In the genomic region with DNA sequence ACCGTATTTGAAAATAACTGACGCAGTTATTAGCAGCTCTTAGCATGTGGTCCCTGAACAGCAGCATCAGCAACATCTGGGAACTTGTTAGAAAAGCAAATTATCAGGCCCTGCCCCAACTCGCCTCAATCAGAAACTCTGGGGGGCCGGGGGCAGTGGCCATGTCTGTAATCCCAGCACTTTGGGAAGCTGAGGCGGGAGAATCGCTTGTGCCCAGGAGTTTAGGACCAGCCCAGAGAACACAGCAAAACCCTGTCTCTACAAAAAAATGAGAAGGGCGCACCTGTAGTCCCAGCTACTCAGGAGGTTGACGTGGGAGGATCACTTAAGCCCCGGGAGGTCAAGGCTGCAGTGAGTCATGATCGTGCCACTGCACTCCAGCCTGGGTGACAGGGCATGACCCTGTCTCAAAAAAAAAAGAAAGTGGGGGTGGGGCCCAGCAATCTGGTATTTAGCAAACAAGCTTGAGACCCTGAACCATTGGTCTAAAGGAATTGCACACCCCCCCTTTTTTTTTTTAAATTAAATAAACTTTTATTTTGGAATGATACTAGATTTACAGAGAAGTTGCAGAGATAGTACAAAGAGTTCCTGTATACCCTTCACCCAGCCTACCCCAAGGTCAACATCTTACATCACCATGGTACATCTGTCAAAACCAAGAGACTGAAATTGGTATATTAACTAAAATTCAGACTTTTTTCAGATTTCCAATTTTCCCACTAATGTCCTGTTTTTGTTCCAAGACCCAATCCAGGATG, we compare ENCODE assay signal across 24 cellular contexts. TPM values are rescaled to one million over a fixed set of nuclear protein-coding genes. Genes with fewer than 3 reads are reported as not detected.
DNase-seq lines count a peak whose midpoint lies in the region; ATAC-seq and TF ChIP-seq lines count a peak whose summit lies in the region.
"Had no signal": no experiment of that assay in that cellular context is flagged by ENCODE, and none has a peak within 500 bp of the region (broad histone marks: within the 10 kb centered on the region; RNA-seq: fewer than 3 reads in every experiment).

No MANE protein-coding gene starts in this region.

- peaks cover 6% of the 10 kb centered on the region for H3K4me1 Mint-ChIP-seq in progenitor cell of endocrine pancreas (ENCODE audit: low read depth)
- H3K4me1 Mint-ChIP-seq in Caco-2 (ENCODE audit: low read depth, unreplicated experiment) = peaks cover under 1% of the 10 kb centered on the region

- WGBS in IMR-90 (ENCODE audit: extremely low coverage in 2 of 2, insufficient read length in 1 of 2), 2 experiments = no CpG with 5 or more reads among the region's 10 CpGs
- 51 to 61% (median 55%) methylated on average over 8 to 10 of the region's 10 CpGs for WGBS in adrenal gland, 4 donors

- H2BK5ac ChIP-seq in IMR-90 (ENCODE audit: low read depth, low read length, poor library complexity, severe bottlenecking) = no peak overlapping the region

- POLR2A ChIA-PET in IMR-90 (lab: Charles Lee; ENCODE audit: unreplicated experiment) (no interaction called here), Caco-2 (lab: Charles Lee) (no interaction called here)

- H2BK20ac ChIP-seq in IMR-90 (ENCODE audit: low read depth, low read length) = no peak overlapping the region

- H3K36me3 Mint-ChIP-seq in progenitor cell of endocrine pancreas (ENCODE audit: insufficient read depth) (peaks cover 18% of the 10 kb centered on the region), Caco-2 (ENCODE audit: insufficient read depth, unreplicated experiment) (peaks cover 41% of the 10 kb centered on the region)

- intact Hi-C loops in IMR-90 (cut with micrococcal nuclease) = loop anchor here (5.0 kb wide), 1 partner anchor 91 kb away; no protein-coding TSS in a partner anchor
- intact Hi-C loops in adrenal gland (cut with DNase I) = loop anchor here in 1 of 2 donors (5.0 kb wide), 1 partner anchor 84 kb away; no protein-coding TSS in a partner anchor
- intact Hi-C loops in Caco-2 (cut with micrococcal nuclease; ENCODE audit: unreplicated experiment) = loop anchor here (5.0 kb wide), 1 partner anchor 294 kb away; no protein-coding TSS in a partner anchor

- H3K27ac ChIP-seq in IMR-90 (ENCODE audit: insufficient read depth, low read length) = no peak overlapping the region
- H3K27ac ChIP-seq in adrenal gland = peak overlapping the region in 3 of 5 donors; percentile 40 to 78 (median 52)
- H3K27ac ChIP-seq: ascending aorta, cardiac muscle cell, coronary artery, GM23248, thyroid gland had no signal

- no peaks in the 10 kb centered on the region for H3K9me1 ChIP-seq in IMR-90 (ENCODE audit: insufficient read depth, low read length)

- no peak overlapping the region for H2BK120ac ChIP-seq in IMR-90 (ENCODE audit: low read depth, low read length)

- in situ Hi-C loops in IMR-90 (cut with MboI; ENCODE audit: low sequenced_read_pairs) = loop anchor here (5.0 kb wide), 1 partner anchor 84 kb away; no protein-coding TSS in a partner anchor

- no peaks in the 10 kb centered on the region for H3K4me1 ChIP-seq in IMR-90 (ENCODE audit: control insufficient read depth, insufficient read depth, low read length)
- peaks cover 23 to 28% of the 10 kb centered on the region in 2 donors for H3K4me1 ChIP-seq in adrenal gland (replicated peaks in 1 of 2)
- H3K4me1 ChIP-seq in Caco-2 = no peaks in the 10 kb centered on the region

- H2BK15ac ChIP-seq in IMR-90 (ENCODE audit: low read depth, low read length) = no peak overlapping the region

- H3K9ac ChIP-seq in IMR-90 (ENCODE audit: low read depth, low read length) = no peak overlapping the region
- H3K9ac ChIP-seq: GM23248 had no signal

- no peak overlapping the region for H3K23ac ChIP-seq in IMR-90 (ENCODE audit: low read depth, low read length)

- no peak overlapping the region for H2AK5ac ChIP-seq in IMR-90 (ENCODE audit: low read depth, low read length)

- CTCF ChIA-PET in IMR-90 (lab: Yijun Ruan, JAX) (interaction anchor here (0.5 to 2.0 kb wide), 12 partner anchors 21 to 445 kb away, joined by 3 to 7 read pairs (median 4); a partner anchor contains a TSS), Caco-2 (lab: Charles Lee) (interaction anchor here (0.6 to 3.2 kb wide), 22 partner anchors 9 to 234 kb away, joined by 3 to 46 read pairs (median 7); a partner anchor contains a TSS)

- H2AK9ac ChIP-seq in IMR-90 (replicated peaks; ENCODE audit: low read depth, low read length, poor library complexity) = no peak overlapping the region

- H3K4me2 ChIP-seq in IMR-90 (ENCODE audit: low read depth, low read length) = no peak overlapping the region

- H3K9me3 ChIP-seq in IMR-90 (ENCODE audit: control insufficient read depth, insufficient read depth, low read length) = no peaks in the 10 kb centered on the region
- H3K9me3 ChIP-seq in adrenal gland (replicated peaks in 1 of 3) = no peaks in the 10 kb centered on the region
- no peaks in the 10 kb centered on the region for H3K9me3 ChIP-seq in Caco-2
- H3K9me3 ChIP-seq: neutrophil, thyroid gland had no signal

- peak overlapping the region; percentile 59 for H3K27ac Mint-ChIP-seq in progenitor cell of endocrine pancreas
- H3K27ac Mint-ChIP-seq in Caco-2 (ENCODE audit: unreplicated experiment) = no peak overlapping the region
- H3K27ac Mint-ChIP-seq: activated naive CD8-positive, alpha-beta T cell; effector memory CD8-positive, alpha-beta T cell had no signal

- BruUV-seq in IMR-90 (replicated peaks; lab: Mats Ljungman, UMichigan) = no TSS peak
- BruUV-seq in Caco-2 (replicated peaks; lab: Mats Ljungman, UMichigan) = no TSS peak

- H3K4me3 Mint-ChIP-seq in progenitor cell of endocrine pancreas (ENCODE audit: low read depth) (no peak overlapping the region), Caco-2 (ENCODE audit: unreplicated experiment) (no peak overlapping the region)
- H3K4me3 Mint-ChIP-seq: activated naive CD8-positive, alpha-beta T cell; effector memory CD8-positive, alpha-beta T cell had no signal

- no peak overlapping the region for H4K8ac ChIP-seq in IMR-90 (ENCODE audit: low read depth in 2 of 2, low read length in 2 of 2)

- H4K5ac ChIP-seq in IMR-90 (ENCODE audit: low read depth, low read length) = no peak overlapping the region

- H3K36me3 ChIP-seq in IMR-90 (ENCODE audit: control insufficient read depth, insufficient read depth, low read length) (peaks cover 36% of the 10 kb centered on the region), adrenal gland (replicated peaks in 1 of 2) (peaks cover 0 to 36% of the 10 kb centered on the region in 2 donors), Caco-2 (ENCODE audit: control insufficient read depth, insufficient read depth, low read length) (peaks cover 5% of the 10 kb centered on the region)

- no peak overlapping the region for H3K18ac ChIP-seq in IMR-90 (ENCODE audit: low read depth, low read length)

- no peak for TF ChIP-seq RAD21 in IMR-90 (IDR thresholded peaks at IDR 0.05; ENCODE audit: low read length)

- dilution Hi-C loops in IMR-90 (cut with HindIII; ENCODE audit: low sequenced_read_pairs, unreplicated experiment) = no loop called here

- peak overlapping the region; percentile 49 for H2AFZ ChIP-seq in IMR-90 (replicated peaks; ENCODE audit: low read length, poor library complexity)
- H2AFZ ChIP-seq: GM23248 had no signal

- H3K27me3 Mint-ChIP-seq in progenitor cell of endocrine pancreas = no peaks in the 10 kb centered on the region
- H3K27me3 Mint-ChIP-seq in Caco-2 (ENCODE audit: insufficient read depth, unreplicated experiment) = no peaks in the 10 kb centered on the region

- ATAC-seq in IMR-90 (ENCODE audit: low read depth) = no peak

- H3K27me3 ChIP-seq in IMR-90 (ENCODE audit: control insufficient read depth, insufficient read depth, low read length) = no peaks in the 10 kb centered on the region
- H3K27me3 ChIP-seq in adrenal gland = no peaks in the 10 kb centered on the region
- no peaks in the 10 kb centered on the region for H3K27me3 ChIP-seq in Caco-2 (replicated peaks; ENCODE audit: control insufficient read depth, insufficient read depth, low read length)
- H3K27me3 ChIP-seq: ascending aorta, cardiac muscle cell, thyroid gland had no signal

- H4K20me1 ChIP-seq in IMR-90 (ENCODE audit: insufficient read depth, low read length) = peaks cover 42% of the 10 kb centered on the region

- no peak overlapping the region for H3K4ac ChIP-seq in IMR-90 (ENCODE audit: low read depth, low read length)

- H3K56ac ChIP-seq in IMR-90 (ENCODE audit: extremely low read depth, insufficient read depth, low read length) = no peak overlapping the region

- peaks cover 30 to 42% of the 10 kb centered on the region in 2 experiments for H3K79me1 ChIP-seq in IMR-90 (ENCODE audit: low read depth in 1 of 2, low read length in 2 of 2)

- H4K91ac ChIP-seq in IMR-90 (ENCODE audit: insufficient read depth, low read depth, low read length) = no peak overlapping the region

- H3K14ac ChIP-seq in IMR-90 (replicated peaks; ENCODE audit: low read depth, low read length) = no peak overlapping the region

- H3K4me3 ChIP-seq in IMR-90 (ENCODE audit: insufficient read depth, low read depth, low read length) = no peak overlapping the region
- no peak overlapping the region for H3K4me3 ChIP-seq in adrenal gland
- H3K4me3 ChIP-seq in Caco-2 (ENCODE audit: low read depth, low read length) = no peak overlapping the region
- H3K4me3 ChIP-seq: ascending aorta, cardiac muscle cell, coronary artery, GM23248, stomach, thyroid gland had no signal

- TF ChIP-seq POLR2A in IMR-90 (IDR thresholded peaks at IDR 0.05; ENCODE audit: low read depth, low read length) (peak; percentile 35; the same call in 1 of the 2 replicates), adrenal gland (IDR thresholded peaks at IDR 0.05) (no peak)

- no peaks in the 10 kb centered on the region for H3K9me3 Mint-ChIP-seq in progenitor cell of endocrine pancreas (ENCODE audit: low read depth)
- H3K9me3 Mint-ChIP-seq in Caco-2 (ENCODE audit: unreplicated experiment) = no peaks in the 10 kb centered on the region
- H3K9me3 Mint-ChIP-seq: effector memory CD8-positive, alpha-beta T cell had no signal

- DNase-seq in NCI-H2171 treated with DMSO at 0.1 percent for 48 hours (lab: John Stamatoyannopoulos, UW) (peak; percentile 25), NCI-H2171 (lab: John Stamatoyannopoulos, UW) (no peak), IMR-90 (no peak), adrenal gland (peak in 6 of 7 donors; percentile 45 to 71 (median 57)), progenitor cell of endocrine pancreas (ENCODE audit: low spot score, unreplicated experiment) (no peak), Caco-2 (no peak), glomerular visceral epithelial cell (ENCODE audit: extremely low spot score) (no peak), GM19238 (ENCODE audit: insufficient read length, low spot score) (no peak)
- DNase-seq: NCI-H2081 treated with DMSO at 0.1 percent for 48 hours had no signal

- TF ChIP-seq CTCF in IMR-90 (conservative IDR thresholded peaks at IDR 0.05; ENCODE audit: low read depth, low read length) = no peak
- no peak for TF ChIP-seq CTCF in adrenal gland (IDR thresholded peaks at IDR 0.05)
- TF ChIP-seq CTCF in progenitor cell of endocrine pancreas (IDR thresholded peaks at IDR 0.05; ENCODE audit: unreplicated experiment) = no peak
- no peak for TF ChIP-seq CTCF in Caco-2 (IDR thresholded peaks at IDR 0.05; ENCODE audit: insufficient read depth in 1 of 2, low read depth in 1 of 2, low read length in 1 of 2, severe bottlenecking in 1 of 2, unreplicated experiment in 1 of 2)

RNA-seq across cellular contexts. Expression of a gene that starts 6.7 kb away (rescaled TPM):
- total RNA-seq in IMR-90 (2012; rRNA removed) (63.0 and 71.2 TPM in 2 replicates), adrenal gland (100 to 1,000 TPM in 1 of 8 donors, 10 to 100 TPM in 7; 42.3 to 171 (median 67.6) TPM), progenitor cell of endocrine pancreas (12.0 and 13.8 TPM in 2 replicates), Caco-2 (2022) (32.5 and 33.7 TPM in 2 replicates)
- polyA plus RNA-seq in IMR-90 (2012; rRNA removed) (41.1 and 51.2 TPM in 2 replicates), adrenal gland (100 to 1,000 TPM in 1 of 3 donors, 10 to 100 TPM in 2; 19.1 to 160 (median 24.9) TPM)
- 16.0 and 36.9 TPM in 2 replicates for polyA plus RNA-seq in IMR-90 (2012; cell fraction: cytosol; rRNA removed)
- 17.6 and 20.9 TPM in 2 replicates for polyA plus RNA-seq in IMR-90 (2012; cell fraction: nucleus; rRNA removed; ENCODE audit: low replicate concordance)

RNA-seq across cellular contexts. Expression of a gene that starts 29.3 kb away (rescaled TPM):
- total RNA-seq in IMR-90 (2012; rRNA removed) = not detected in 2 replicates
- polyA plus RNA-seq in IMR-90 (2012; rRNA removed) = not detected in 2 replicates
- polyA plus RNA-seq in IMR-90 (2012; cell fraction: cytosol; rRNA removed) = not detected in 2 replicates
- not detected in 2 replicates for polyA plus RNA-seq in IMR-90 (2012; cell fraction: nucleus; rRNA removed; ENCODE audit: low replicate concordance)
- not detected for total RNA-seq in adrenal gland
- not detected for polyA plus RNA-seq in adrenal gland
- total RNA-seq in progenitor cell of endocrine pancreas = not detected in 2 replicates
- not detected in 2 replicates for total RNA-seq in Caco-2 (2022)
- total RNA-seq: ascending aorta; cardiac muscle cell; fibroblast of villous mesenchyme; GM23248; left colon; posterior vena cava; skeletal muscle tissue; stomach; T-helper 2 cell treated with Interferon-gamma antibody and Interleukin-4, amounts not matched to agents 100 ng/mL and 5 ng/mL, for 36 hours; thyroid gland had no signal
- polyA plus RNA-seq: cardiac muscle cell, esophagus, GM23248, stomach had no signal

RNA-seq across cellular contexts. Expression of a gene that starts 36.2 kb away (rescaled TPM):
- total RNA-seq in IMR-90 (2012; rRNA removed) (not detected in 2 replicates), adrenal gland (1 to 10 TPM in 4 of 8 donors, under 1 TPM in 4; 0.37 to 2.2 (median 0.96) TPM), progenitor cell of endocrine pancreas (not detected in 2 replicates), Caco-2 (2022) (not detected in 2 replicates)
- polyA plus RNA-seq in IMR-90 (2012; rRNA removed) (not detected in 2 replicates), adrenal gland (1 to 10 TPM in 2 of 3 donors, under 1 TPM in 1; 0.31 to 3.0 (median 2.7) TPM)
- polyA plus RNA-seq in IMR-90 (2012; cell fraction: cytosol; rRNA removed) = 0.02 TPM in 1 of 2 replicates, not detected in the other
- not detected in 2 replicates for polyA plus RNA-seq in IMR-90 (2012; cell fraction: nucleus; rRNA removed; ENCODE audit: low replicate concordance)
- total RNA-seq: fibroblast of villous mesenchyme; GM23248; T-helper 2 cell treated with Interferon-gamma antibody and Interleukin-4, amounts not matched to agents 100 ng/mL and 5 ng/mL, for 36 hours had no signal
- polyA plus RNA-seq: GM23248 had no signal

Comparison
In these comparisons a context has a peak if more than half of its experiments do, and no peak if none do; other contexts are left out.
1. DNase-seq: peak in NCI-H2171 treated with DMSO at 0.1 percent for 48 hours (single experiment) and adrenal gland (6 of 7); none in NCI-H2171 (single experiment), IMR-90 (single experiment), progenitor cell of endocrine pancreas (single experiment), Caco-2 (0 of 2), glomerular visceral epithelial cell (single experiment) and GM19238 (single experiment).